In genomic region chr12:131139363-131140068, GRCh38 we compare ENCODE assay signal across 16 cellular contexts.
"Had no signal": no experiment of that assay in that cellular context is flagged by ENCODE, and none has a peak within 500 bp of the region (broad histone marks: within the 10 kb centered on the region; RNA-seq: fewer than 3 reads in every experiment).

No MANE protein-coding gene starts in this region.

- FAIRE-seq: islet of Langerhans had no signal

- H3K27ac ChIP-seq: adrenal gland, foreskin keratinocyte, prostate gland, right atrium auricular region had no signal

- H3K9me3 Mint-ChIP-seq: activated CD4-positive, alpha-beta T cell treated with anti-CD3 and anti-CD28 coated beads, Interleukin-2, amount 10 ng/mL, durations not matched to agents 24 days and 14 days; activated CD8-positive, alpha-beta T cell treated with anti-CD3 and anti-CD28 coated beads for 36 hours; activated naive CD4-positive, alpha-beta T cell treated with anti-CD3 and anti-CD28 coated beads, Interleukin-2, amount 50 U/mL, for 72 hours; activated T-cell treated with anti-CD3 and anti-CD28 coated beads, Interleukin-2, amount 50 U/mL, for 72 hours; nephron progenitor cell had no signal

- H3K4me3 ChIP-seq: adrenal gland, prostate gland, right atrium auricular region had no signal

- H3K4me1 ChIP-seq: adrenal gland, foreskin keratinocyte, prostate gland had no signal

- H3K4me3 Mint-ChIP-seq: activated CD4-positive, alpha-beta T cell treated with anti-CD3 and anti-CD28 coated beads, Interleukin-2, amount 10 ng/mL, durations not matched to agents 24 days and 14 days; activated CD8-positive, alpha-beta T cell treated with anti-CD3 and anti-CD28 coated beads for 36 hours; activated T-cell treated with anti-CD3 and anti-CD28 coated beads, Interleukin-2, amount 50 U/mL, for 72 hours; nephron progenitor cell had no signal

- ATAC-seq: activated CD8-positive, alpha-beta T cell treated with anti-CD3 and anti-CD28 coated beads for 36 hours; activated naive CD4-positive, alpha-beta T cell treated with anti-CD3 and anti-CD28 coated beads, Interleukin-2, amount 50 U/mL, for 72 hours; activated T-cell treated with anti-CD3 and anti-CD28 coated beads, Interleukin-2, amount 50 U/mL, for 72 hours; foreskin keratinocyte had no signal

- H3K27me3 ChIP-seq: adrenal gland, foreskin keratinocyte, right atrium auricular region had no signal

- H3K4me1 Mint-ChIP-seq: activated CD4-positive, alpha-beta T cell treated with anti-CD3 and anti-CD28 coated beads, Interleukin-2, amount 10 ng/mL, durations not matched to agents 24 days and 14 days had no signal

- DNase-seq: activated CD4-positive, alpha-beta T cell treated with anti-CD3 and anti-CD28 coated beads, Interleukin-2, amount 10 ng/mL, durations not matched to agents 24 days and 14 days; activated CD8-positive, alpha-beta T cell treated with anti-CD3 and anti-CD28 coated beads for 36 hours; activated gamma-delta T cell treated with Interleukin-2 at 50 U/mL for 16 hours; activated T-cell treated with anti-CD3 and anti-CD28 coated beads, Interleukin-2, amount 50 U/mL, for 72 hours; foreskin keratinocyte; glutamatergic neuron; hippocampal formation; midbrain; nephron progenitor cell; stimulated activated CD4-positive, alpha-beta T cell treated with anti-CD3 and anti-CD28 coated beads, Interleukin-2, amount 100 ng/mL, for 48 hours; T1000 had no signal

- H3K27ac Mint-ChIP-seq: activated CD4-positive, alpha-beta T cell treated with anti-CD3 and anti-CD28 coated beads, Interleukin-2, amount 10 ng/mL, durations not matched to agents 24 days and 14 days; activated CD8-positive, alpha-beta T cell treated with anti-CD3 and anti-CD28 coated beads for 36 hours; activated naive CD4-positive, alpha-beta T cell treated with anti-CD3 and anti-CD28 coated beads, Interleukin-2, amount 50 U/mL, for 72 hours; activated T-cell treated with anti-CD3 and anti-CD28 coated beads, Interleukin-2, amount 50 U/mL, for 72 hours; nephron progenitor cell had no signal

- H3K36me3 ChIP-seq: adrenal gland, prostate gland had no signal

- H3K9me3 ChIP-seq: adrenal gland, prostate gland, right atrium auricular region had no signal
